ENCODE assay signal across 8 cellular contexts in genomic region chr10:27558612-27559020, GRCh38. TPM values are rescaled to one million over a fixed set of nuclear protein-coding genes. Genes with fewer than 3 reads are reported as not detected.
DNase-seq lines count a peak whose midpoint lies in the region; ATAC-seq and TF ChIP-seq lines count a peak whose summit lies in the region.

No MANE protein-coding gene starts in this region.

- H3K27ac ChIP-seq in VCaP (no peak overlapping the region), neural progenitor cell (no peak overlapping the region)

- no peak overlapping the region for H3K4me2 ChIP-seq in neural progenitor cell

- H4K20me1 ChIP-seq in neural progenitor cell (ENCODE audit: low read depth): peaks cover 2% of the 10 kb centered on the region

- no peaks in the 10 kb centered on the region for H3K27me3 ChIP-seq in neural progenitor cell

- H3K9ac ChIP-seq in neural progenitor cell: no peak overlapping the region

- H3K36me3 ChIP-seq in neural progenitor cell: no peaks in the 10 kb centered on the region

- no peak overlapping the region for H2AFZ ChIP-seq in neural progenitor cell (replicated peaks)

- no peaks in the 10 kb centered on the region for H3K9me3 Mint-ChIP-seq in neural progenitor cell

- no peaks in the 10 kb centered on the region for H3K79me2 ChIP-seq in neural progenitor cell (ENCODE audit: low read depth)

- peak; percentile 82 for TF ChIP-seq CTCF in LNCaP clone FGC (IDR thresholded peaks at IDR 0.05; ENCODE audit: control insufficient read depth, extremely low read depth, insufficient read depth)
- TF ChIP-seq CTCF in VCaP (conservative IDR thresholded peaks at IDR 0.05): peak; percentile 86
- TF ChIP-seq CTCF in fibroblast of mammary gland (conservative IDR thresholded peaks at IDR 0.05; ENCODE audit: control insufficient read depth, insufficient read depth, low read depth, low read length): peak; percentile 86
- peak; percentile 75 for TF ChIP-seq CTCF in neural progenitor cell (IDR thresholded peaks at IDR 0.05)

- ATAC-seq in GM19452 (IDR thresholded peaks at IDR 0.05; ENCODE audit: unreplicated experiment): peak; percentile 66
- ATAC-seq in GM18505 (IDR thresholded peaks at IDR 0.05; ENCODE audit: unreplicated experiment): no peak

- no peak overlapping the region for H3K4me3 Mint-ChIP-seq in neural progenitor cell

- no peaks in the 10 kb centered on the region for H3K4me1 Mint-ChIP-seq in neural progenitor cell

- H3K4me1 ChIP-seq in neural progenitor cell: no peaks in the 10 kb centered on the region

- H3F3A ChIP-seq in neural progenitor cell (ENCODE audit: low read depth): no peaks in the 10 kb centered on the region

- peaks cover 15% of the 10 kb centered on the region for H3K27me3 Mint-ChIP-seq in neural progenitor cell (ENCODE audit: insufficient read depth, low read depth)

- H3K36me3 Mint-ChIP-seq in neural progenitor cell: no peaks in the 10 kb centered on the region

- no peak for TF ChIP-seq POLR2A in GM18505 (IDR thresholded peaks at IDR 0.05; ENCODE audit: borderline replicate concordance, extremely low read depth, insufficient read depth, insufficient read length)

- peak; percentile 38 for DNase-seq in NCI-H2227 (lab: John Stamatoyannopoulos, UW; ENCODE audit: unreplicated experiment)
- no peak for DNase-seq in NCI-H2227 treated with DMSO at 0.1 percent for 48 hours (lab: John Stamatoyannopoulos, UW)
- peak; percentile 48 for DNase-seq in LNCaP clone FGC (ENCODE audit: low read depth)
- DNase-seq in fibroblast of mammary gland (ENCODE audit: low read depth): peak; percentile 76
- DNase-seq in neural progenitor cell (ENCODE audit: low spot score): peak; percentile 75

- no peaks in the 10 kb centered on the region for H3K9me3 ChIP-seq in neural progenitor cell (ENCODE audit: low read depth)

- H3K27ac Mint-ChIP-seq in neural progenitor cell: no peak overlapping the region

- H3K4me3 ChIP-seq in LNCaP clone FGC (ENCODE audit: low read depth, low read length) (no peak overlapping the region), fibroblast of mammary gland (ENCODE audit: control insufficient read depth, low read depth, low read length) (no peak overlapping the region), neural progenitor cell (no peak overlapping the region)

RNA-seq across cellular contexts. Expression of gene RAB18, which starts 54.5 kb away (rescaled TPM):
- 42.6 and 66.6 TPM in 2 replicates for total RNA-seq in neural progenitor cell (ENCODE audit: low replicate concordance)
